In genomic region chr6:108118359-108118724, GRCh38 we compare ENCODE assay signal across 9 cellular contexts. TPM values are rescaled to one million over a fixed set of nuclear protein-coding genes. Genes with fewer than 3 reads are reported as not detected.
A peak's percentile ranks its signal among the peaks of the same experiment; 100 is the strongest.
DNase-seq lines count a peak whose midpoint lies in the region; ATAC-seq and TF ChIP-seq lines count a peak whose summit lies in the region.
"Had no signal": no experiment of that assay in that cellular context is flagged by ENCODE, and none has a peak within 500 bp of the region (broad histone marks: within the 10 kb centered on the region; RNA-seq: fewer than 3 reads in every experiment).

No MANE protein-coding gene starts in this region.

- intact Hi-C loops in activated T-helper 2 cell treated with anti-CD3 and anti-CD28 coated beads, Interferon-gamma antibody, Interleukin-2, Interleukin-4, amounts not matched to agents 10 μg/mL and 5 μg/mL and 100 μg/mL, durations not matched to agents 14 hours and 24 hours and 36 hours (cut with micrococcal nuclease): loop anchor here (2.0 to 10.0 kb wide), 2 partner anchors 38 to 376 kb away; no protein-coding TSS in a partner anchor
- intact Hi-C loops in testis (cut with DNase I; ENCODE audit: low total_unique reads): loop anchor here (10.0 kb wide), 1 partner anchor 376 kb away; no protein-coding TSS in a partner anchor

- no peak for TF ChIP-seq RAD21 in liver (IDR thresholded peaks at IDR 0.05)

- H3K36me3 Mint-ChIP-seq in activated CD4-positive, alpha-beta T cell treated with anti-CD3 and anti-CD28 coated beads, Interleukin-2, amount 10 ng/mL, durations not matched to agents 7 days and 5 days (ENCODE audit: low read depth): peaks cover 2% of the 10 kb centered on the region
- peaks cover 4% of the 10 kb centered on the region for H3K36me3 Mint-ChIP-seq in activated T-helper 2 cell treated with anti-CD3 and anti-CD28 coated beads, Interferon-gamma antibody, Interleukin-2, Interleukin-4, amounts not matched to agents 10 μg/mL and 5 μg/mL and 100 μg/mL, durations not matched to agents 14 hours and 24 hours and 36 hours (ENCODE audit: low read depth)

- CTCF ChIA-PET in activated CD4-positive, alpha-beta T cell treated with anti-CD3 and anti-CD28 coated beads, Interleukin-2, amount 10 ng/mL, durations not matched to agents 7 days and 5 days (lab: Charles Lee): no interaction called here

- H3K27ac Mint-ChIP-seq in activated CD4-positive, alpha-beta T cell treated with anti-CD3 and anti-CD28 coated beads, Interleukin-2, amount 10 ng/mL, durations not matched to agents 7 days and 5 days: no peak overlapping the region
- no peak overlapping the region for H3K27ac Mint-ChIP-seq in activated T-helper 2 cell treated with anti-CD3 and anti-CD28 coated beads, Interferon-gamma antibody, Interleukin-2, Interleukin-4, amounts not matched to agents 10 μg/mL and 5 μg/mL and 100 μg/mL, durations not matched to agents 14 hours and 24 hours and 36 hours

- no peak overlapping the region for H3K27ac ChIP-seq in liver (ENCODE audit: low read depth in 1 of 2, low read length in 2 of 2)
- no peak overlapping the region for H3K27ac ChIP-seq in testis
- H3K27ac ChIP-seq: RWPE1 had no signal

- H3K9me3 ChIP-seq in liver (ENCODE audit: control insufficient read depth in 4 of 4, low read length in 3 of 4): no peaks in the 10 kb centered on the region
- H3K9me3 ChIP-seq in testis: no peaks in the 10 kb centered on the region

- no peaks in the 10 kb centered on the region for H3K36me3 ChIP-seq in liver (ENCODE audit: control insufficient read depth in 4 of 4, insufficient read depth in 3 of 4, low read depth in 1 of 4, low read length in 3 of 4)
- no peaks in the 10 kb centered on the region for H3K36me3 ChIP-seq in testis (ENCODE audit: low read depth, missing control alignments)

- 2% methylated on average over 45 of the region's 45 CpGs for WGBS in liver
- WGBS in testis, 2 donors: 2% methylated on average over 11 to 28 of the region's 45 CpGs

- POLR2A ChIA-PET in activated CD4-positive, alpha-beta T cell treated with anti-CD3 and anti-CD28 coated beads, Interleukin-2, amount 10 ng/mL, durations not matched to agents 7 days and 5 days (lab: Charles Lee): no interaction called here

- TF ChIP-seq POLR2A in testis (IDR thresholded peaks at IDR 0.05): no peak

- H3K4me1 ChIP-seq in liver (ENCODE audit: control insufficient read depth in 4 of 4, insufficient read depth in 4 of 4, low read length in 3 of 4) (peaks cover 13 to 51% (median 42%) of the 10 kb centered on the region in 4 donors), testis (peaks cover 38% of the 10 kb centered on the region)

- H3K9me3 Mint-ChIP-seq in activated CD4-positive, alpha-beta T cell treated with anti-CD3 and anti-CD28 coated beads, Interleukin-2, amount 10 ng/mL, durations not matched to agents 7 days and 5 days: no peaks in the 10 kb centered on the region
- no peaks in the 10 kb centered on the region for H3K9me3 Mint-ChIP-seq in activated T-helper 2 cell treated with anti-CD3 and anti-CD28 coated beads, Interferon-gamma antibody, Interleukin-2, Interleukin-4, amounts not matched to agents 10 μg/mL and 5 μg/mL and 100 μg/mL, durations not matched to agents 14 hours and 24 hours and 36 hours

- TF ChIP-seq CTCF in liver (IDR thresholded peaks at IDR 0.05; ENCODE audit: low read depth, low read length, missing input control): no peak
- no peak for TF ChIP-seq CTCF in testis (IDR thresholded peaks at IDR 0.05)

- no peak for DNase-seq in activated CD4-positive, alpha-beta T cell treated with anti-CD3 and anti-CD28 coated beads, Interleukin-2, amount 10 ng/mL, durations not matched to agents 7 days and 5 days
- no peak for DNase-seq in activated CD4-positive, alpha-beta T cell treated with anti-CD3 and anti-CD28 coated beads, Interleukin-2, amount 50 U/mL, for 1 hour
- DNase-seq in activated T-helper 2 cell treated with anti-CD3 and anti-CD28 coated beads, Interferon-gamma antibody, Interleukin-2, Interleukin-4, amounts not matched to agents 10 μg/mL and 5 μg/mL and 100 μg/mL, durations not matched to agents 14 hours and 24 hours and 36 hours (ENCODE audit: low spot score): no peak
- DNase-seq in testis (no peak), HuH-7 (ENCODE audit: low spot score) (no peak)
- DNase-seq in activated CD4-positive, CD25-positive, alpha-beta regulatory T cell treated with anti-CD3 and anti-CD28 coated beads, Interleukin-2, amount 50 U/mL, for 72 hours: no peak

- peak overlapping the region; percentile 84 for H3K4me3 Mint-ChIP-seq in activated CD4-positive, alpha-beta T cell treated with anti-CD3 and anti-CD28 coated beads, Interleukin-2, amount 10 ng/mL, durations not matched to agents 7 days and 5 days
- peak overlapping the region; percentile 81 for H3K4me3 Mint-ChIP-seq in activated T-helper 2 cell treated with anti-CD3 and anti-CD28 coated beads, Interferon-gamma antibody, Interleukin-2, Interleukin-4, amounts not matched to agents 10 μg/mL and 5 μg/mL and 100 μg/mL, durations not matched to agents 14 hours and 24 hours and 36 hours (ENCODE audit: low read depth)

- peaks cover 41% of the 10 kb centered on the region for H3K4me1 Mint-ChIP-seq in activated CD4-positive, alpha-beta T cell treated with anti-CD3 and anti-CD28 coated beads, Interleukin-2, amount 10 ng/mL, durations not matched to agents 7 days and 5 days
- peaks cover 32% of the 10 kb centered on the region for H3K4me1 Mint-ChIP-seq in activated T-helper 2 cell treated with anti-CD3 and anti-CD28 coated beads, Interferon-gamma antibody, Interleukin-2, Interleukin-4, amounts not matched to agents 10 μg/mL and 5 μg/mL and 100 μg/mL, durations not matched to agents 14 hours and 24 hours and 36 hours (ENCODE audit: low read depth)

- ATAC-seq in GM19351 (IDR thresholded peaks at IDR 0.05; ENCODE audit: unreplicated experiment): no peak

- no peak overlapping the region for H3K9ac ChIP-seq in liver (ENCODE audit: low read depth in 1 of 2, low read length in 2 of 2)

- H3K27me3 ChIP-seq in liver (ENCODE audit: control insufficient read depth in 4 of 4, insufficient read depth in 4 of 4, low read length in 3 of 4) (peaks cover 0 to 13% (median 3%) of the 10 kb centered on the region in 4 donors), testis (no peaks in the 10 kb centered on the region)

- peak overlapping the region in 2 of 3 donors; percentile 69 to 73 for H3K4me3 ChIP-seq in liver (ENCODE audit: low read depth in 1 of 3, low read length in 3 of 3)
- peak overlapping the region; percentile 53 to 63 for H3K4me3 ChIP-seq in testis

- peaks cover 90% of the 10 kb centered on the region for H3K27me3 Mint-ChIP-seq in activated CD4-positive, alpha-beta T cell treated with anti-CD3 and anti-CD28 coated beads, Interleukin-2, amount 10 ng/mL, durations not matched to agents 7 days and 5 days
- H3K27me3 Mint-ChIP-seq in activated T-helper 2 cell treated with anti-CD3 and anti-CD28 coated beads, Interferon-gamma antibody, Interleukin-2, Interleukin-4, amounts not matched to agents 10 μg/mL and 5 μg/mL and 100 μg/mL, durations not matched to agents 14 hours and 24 hours and 36 hours (ENCODE audit: low read depth): peaks cover 88% of the 10 kb centered on the region

TF ChIP-seq in liver, 16 proteins besides CTCF, POLR2A, EP300 and RAD21 (continues in another document):
- no peak for TF ChIP-seq SP1 (IDR thresholded peaks at IDR 0.05)
- no peak for TF ChIP-seq YY1 (IDR thresholded peaks at IDR 0.05)
- no peak for TF ChIP-seq HNF4A (conservative IDR thresholded peaks at IDR 0.05)
- TF ChIP-seq, protein P1, sequence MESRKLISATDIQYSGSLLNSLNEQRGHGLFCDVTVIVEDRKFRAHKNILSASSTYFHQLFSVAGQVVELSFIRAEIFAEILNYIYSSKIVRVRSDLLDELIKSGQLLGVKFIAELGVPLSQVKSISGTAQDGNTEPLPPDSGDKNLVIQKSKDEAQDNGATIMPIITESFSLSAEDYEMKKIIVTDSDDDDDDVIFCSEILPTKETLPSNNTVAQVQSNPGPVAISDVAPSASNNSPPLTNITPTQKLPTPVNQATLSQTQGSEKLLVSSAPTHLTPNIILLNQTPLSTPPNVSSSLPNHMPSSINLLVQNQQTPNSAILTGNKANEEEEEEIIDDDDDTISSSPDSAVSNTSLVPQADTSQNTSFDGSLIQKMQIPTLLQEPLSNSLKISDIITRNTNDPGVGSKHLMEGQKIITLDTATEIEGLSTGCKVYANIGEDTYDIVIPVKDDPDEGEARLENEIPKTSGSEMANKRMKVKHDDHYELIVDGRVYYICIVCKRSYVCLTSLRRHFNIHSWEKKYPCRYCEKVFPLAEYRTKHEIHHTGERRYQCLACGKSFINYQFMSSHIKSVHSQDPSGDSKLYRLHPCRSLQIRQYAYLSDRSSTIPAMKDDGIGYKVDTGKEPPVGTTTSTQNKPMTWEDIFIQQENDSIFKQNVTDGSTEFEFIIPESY (IDR thresholded peaks at IDR 0.05): no peak
- no peak for TF ChIP-seq TAF1 (conservative IDR thresholded peaks at IDR 0.05)
- TF ChIP-seq FOXA1 (IDR thresholded peaks at IDR 0.05): no peak
- TF ChIP-seq GABPA (IDR thresholded peaks at IDR 0.05 in 1 of 2, conservative IDR thresholded peaks at IDR 0.05 in 1 of 2): no peak
- no peak for TF ChIP-seq ATF3 (IDR thresholded peaks at IDR 0.05)
- no peak for TF ChIP-seq EGR1 (IDR thresholded peaks at IDR 0.05; ENCODE audit: low read depth in 2 of 2)

RNA-seq across cellular contexts. Expression of gene OSTM1, which starts 43.8 kb away (rescaled TPM):
- total RNA-seq in activated CD4-positive, alpha-beta T cell treated with anti-CD3 and anti-CD28 coated beads, Interleukin-2, amount 10 ng/mL, durations not matched to agents 7 days and 5 days: 10 to 100 TPM; 25.7 to 28.2 TPM
- total RNA-seq in activated T-helper 2 cell treated with anti-CD3 and anti-CD28 coated beads, Interferon-gamma antibody, Interleukin-2, Interleukin-4, amounts not matched to agents 10 μg/mL and 5 μg/mL and 100 μg/mL, durations not matched to agents 14 hours and 24 hours and 36 hours: 15.5 and 16.4 TPM in 2 replicates
- total RNA-seq in liver: 10 to 100 TPM; 11.0 to 33.3 TPM
- polyA plus RNA-seq in liver: 10 to 100 TPM in 1 of 2 donors, 1 to 10 TPM in 1; 8.8 to 11.6 TPM
- total RNA-seq in testis: 10 to 100 TPM; 47.6 to 63.8 TPM
- polyA plus RNA-seq in testis (ENCODE audit: insufficient read depth, low read depth, low replicate concordance): 38.3 TPM

RNA-seq across cellular contexts. Expression of gene NR2E1, which starts 47.5 kb away (rescaled TPM):
- not detected for total RNA-seq in activated CD4-positive, alpha-beta T cell treated with anti-CD3 and anti-CD28 coated beads, Interleukin-2, amount 10 ng/mL, durations not matched to agents 7 days and 5 days
- total RNA-seq in activated T-helper 2 cell treated with anti-CD3 and anti-CD28 coated beads, Interferon-gamma antibody, Interleukin-2, Interleukin-4, amounts not matched to agents 10 μg/mL and 5 μg/mL and 100 μg/mL, durations not matched to agents 14 hours and 24 hours and 36 hours: not detected in 2 replicates
- not detected for total RNA-seq in liver
- polyA plus RNA-seq in liver: not detected
- total RNA-seq in testis: under 1 TPM; 0.12 to 0.39 TPM
- polyA plus RNA-seq in testis (ENCODE audit: insufficient read depth, low read depth, low replicate concordance): 0.30 TPM
